ENCODE assay signal across 31 cellular contexts in the genomic region with DNA sequence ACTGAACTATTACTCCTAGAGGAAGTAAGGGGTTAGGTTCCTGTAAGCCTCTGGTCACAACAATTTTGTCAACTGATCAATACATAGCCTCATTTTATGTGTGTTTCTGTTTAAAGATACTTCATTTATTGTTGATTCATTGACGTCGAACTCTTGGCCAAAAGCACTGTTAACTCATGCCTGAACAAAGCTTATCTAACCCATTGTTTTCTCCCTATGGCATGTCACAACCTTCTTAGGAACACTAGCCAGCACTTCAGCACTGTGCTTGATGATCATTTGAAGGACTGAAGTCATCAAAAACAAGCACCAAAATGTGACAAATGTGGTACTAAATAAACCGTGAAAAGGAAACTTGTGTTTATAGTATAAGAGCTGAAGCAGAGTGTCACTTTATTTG.
"Had no signal": no experiment of that assay in that cellular context is flagged by ENCODE, and none has a peak within 500 bp of the region (broad histone marks: within the 10 kb centered on the region; RNA-seq: fewer than 3 reads in every experiment).

No MANE protein-coding gene starts in this region.

- H3K4me3 Mint-ChIP-seq: activated CD4-positive, alpha-beta memory T cell treated with anti-CD3 and anti-CD28 coated beads for 36 hours; activated CD4-positive, alpha-beta T cell treated with anti-CD3 and anti-CD28 coated beads for 36 hours; activated CD4-positive, alpha-beta T cell treated with anti-CD3 and anti-CD28 coated beads, Interleukin-2, amount 10 ng/mL, durations not matched to agents 24 days and 14 days; activated CD8-positive, alpha-beta memory T cell treated with anti-CD3 and anti-CD28 coated beads, Interleukin-2, amount 10 ng/mL, durations not matched to agents 7 days and 5 days; activated CD8-positive, alpha-beta T cell treated with anti-CD3 and anti-CD28 coated beads, Interleukin-2, amount 10 ng/mL, durations not matched to agents 7 days and 5 days; activated naive CD4-positive, alpha-beta T cell treated with anti-CD3 and anti-CD28 coated beads for 36 hours; activated naive CD4-positive, alpha-beta T cell treated with anti-CD3 and anti-CD28 coated beads, Interleukin-2, amount 50 U/mL, for 24 hours; activated naive CD8-positive, alpha-beta T cell treated with anti-CD3 and anti-CD28 coated beads for 36 hours; activated T-helper 1 cell treated with anti-CD3 and anti-CD28 coated beads, Interleukin-12 subunit alpha, Interleukin-12 subunit beta, Interleukin-2, Interleukin-4 antibody, amounts not matched to agents 30 ng/mL and 10 ng/mL and 1 ng/mL, durations not matched to agents 14 hours and 24 hours and 36 hours; brain; effector memory CD8-positive, alpha-beta T cell had no signal

- H3K27me3 ChIP-seq: adrenal gland, breast epithelium had no signal

- H3K36me3 Mint-ChIP-seq: activated CD4-positive, alpha-beta memory T cell treated with anti-CD3 and anti-CD28 coated beads for 36 hours; activated CD8-positive, alpha-beta memory T cell treated with anti-CD3 and anti-CD28 coated beads, Interleukin-2, amount 10 ng/mL, durations not matched to agents 7 days and 5 days; activated naive CD4-positive, alpha-beta T cell treated with anti-CD3 and anti-CD28 coated beads, Interleukin-2, amount 50 U/mL, for 24 hours; activated naive CD8-positive, alpha-beta T cell treated with anti-CD3 and anti-CD28 coated beads for 36 hours had no signal

- H3K36me3 ChIP-seq: adrenal gland, breast epithelium had no signal

- H3K9me3 ChIP-seq: adrenal gland, breast epithelium had no signal

- H3K4me1 Mint-ChIP-seq: activated CD4-positive, alpha-beta T cell treated with anti-CD3 and anti-CD28 coated beads for 36 hours; activated CD4-positive, alpha-beta T cell treated with anti-CD3 and anti-CD28 coated beads, Interleukin-2, amount 10 ng/mL, durations not matched to agents 24 days and 14 days; activated CD8-positive, alpha-beta memory T cell treated with anti-CD3 and anti-CD28 coated beads, Interleukin-2, amount 10 ng/mL, durations not matched to agents 7 days and 5 days; activated naive CD4-positive, alpha-beta T cell treated with anti-CD3 and anti-CD28 coated beads, Interleukin-2, amount 50 U/mL, for 24 hours; activated naive CD8-positive, alpha-beta T cell treated with anti-CD3 and anti-CD28 coated beads for 36 hours; activated naive CD8-positive, alpha-beta T cell treated with anti-CD3 and anti-CD28 coated beads, Interleukin-2, amount 50 U/mL, for 24 hours; brain had no signal

- ATAC-seq: activated CD4-positive, alpha-beta T cell treated with anti-CD3 and anti-CD28 coated beads for 36 hours; activated CD8-positive, alpha-beta memory T cell treated with anti-CD3 and anti-CD28 coated beads, Interleukin-2, amount 10 ng/mL, durations not matched to agents 7 days and 5 days; activated CD8-positive, alpha-beta T cell treated with anti-CD3 and anti-CD28 coated beads, Interleukin-2, amount 10 ng/mL, durations not matched to agents 7 days and 5 days; activated naive CD8-positive, alpha-beta T cell treated with anti-CD3 and anti-CD28 coated beads, Interleukin-2, amount 50 U/mL, for 24 hours; effector memory CD8-positive, alpha-beta T cell; esophagus mucosa had no signal

- H3K27me3 Mint-ChIP-seq: activated CD4-positive, alpha-beta memory T cell treated with anti-CD3 and anti-CD28 coated beads for 36 hours; activated CD4-positive, alpha-beta T cell treated with anti-CD3 and anti-CD28 coated beads for 36 hours; activated CD4-positive, alpha-beta T cell treated with anti-CD3 and anti-CD28 coated beads, Interleukin-2, amount 10 ng/mL, durations not matched to agents 24 days and 14 days; activated CD8-positive, alpha-beta memory T cell treated with anti-CD3 and anti-CD28 coated beads, Interleukin-2, amount 10 ng/mL, durations not matched to agents 7 days and 5 days; activated naive CD4-positive, alpha-beta T cell treated with anti-CD3 and anti-CD28 coated beads, Interleukin-2, amount 50 U/mL, for 24 hours; activated naive CD8-positive, alpha-beta T cell treated with anti-CD3 and anti-CD28 coated beads for 36 hours; activated naive CD8-positive, alpha-beta T cell treated with anti-CD3 and anti-CD28 coated beads, Interleukin-2, amount 50 U/mL, for 24 hours; effector memory CD8-positive, alpha-beta T cell had no signal

- DNase-seq: activated CD4-positive, alpha-beta memory T cell treated with anti-CD3 and anti-CD28 coated beads for 36 hours; activated CD4-positive, alpha-beta T cell treated with anti-CD3 and anti-CD28 coated beads for 36 hours; activated CD4-positive, alpha-beta T cell treated with anti-CD3 and anti-CD28 coated beads, Interleukin-2, amount 10 ng/mL, durations not matched to agents 24 days and 14 days; activated CD4-positive, CD25-positive, alpha-beta regulatory T cell; activated CD4-positive, CD25-positive, alpha-beta regulatory T cell treated with anti-CD3 and anti-CD28 coated beads, Interleukin-2, amount 50 U/mL, for 72 hours; activated CD8-positive, alpha-beta memory T cell treated with anti-CD3 and anti-CD28 coated beads, Interleukin-2, amount 10 ng/mL, durations not matched to agents 7 days and 5 days; activated CD8-positive, alpha-beta memory T cell treated with anti-CD3 and anti-CD28 coated beads, Interleukin-2, amount 50 U/mL, for 4 hours; activated CD8-positive, alpha-beta T cell treated with anti-CD3 and anti-CD28 coated beads, Interleukin-2, amount 10 ng/mL, durations not matched to agents 7 days and 5 days; activated effector memory CD4-positive, alpha-beta T cell treated with anti-CD3 and anti-CD28 coated beads, Interleukin-2, amount 50 U/mL, for 16 hours; activated naive CD4-positive, alpha-beta T cell treated with anti-CD3 and anti-CD28 coated beads for 36 hours; activated naive CD8-positive, alpha-beta T cell treated with anti-CD3 and anti-CD28 coated beads for 36 hours; activated naive CD8-positive, alpha-beta T cell treated with anti-CD3 and anti-CD28 coated beads, Interleukin-2, amount 50 U/mL, for 24 hours; activated T-cell treated with anti-CD3 and anti-CD28 coated beads, Interleukin-2, amount 50 U/mL, for 1 hour; activated T-cell treated with anti-CD3 and anti-CD28 coated beads, Interleukin-2, amount 50 U/mL, for 48 hours; adrenal gland; amygdala; aorta; cortex of kidney; dermis blood vessel endothelial cell; effector CD4-positive, alpha-beta T cell; effector memory CD8-positive, alpha-beta T cell; foreskin melanocyte; head of caudate nucleus; T-helper 2 cell had no signal

- H3K4me3 ChIP-seq: adrenal gland, breast epithelium had no signal

- H3K27ac ChIP-seq: adrenal gland, breast epithelium had no signal

- H3K27ac Mint-ChIP-seq: activated CD4-positive, alpha-beta memory T cell treated with anti-CD3 and anti-CD28 coated beads for 36 hours; activated CD4-positive, alpha-beta T cell treated with anti-CD3 and anti-CD28 coated beads for 36 hours; activated CD4-positive, alpha-beta T cell treated with anti-CD3 and anti-CD28 coated beads, Interleukin-2, amount 10 ng/mL, durations not matched to agents 24 days and 14 days; activated CD8-positive, alpha-beta memory T cell treated with anti-CD3 and anti-CD28 coated beads, Interleukin-2, amount 10 ng/mL, durations not matched to agents 7 days and 5 days; activated CD8-positive, alpha-beta T cell treated with anti-CD3 and anti-CD28 coated beads, Interleukin-2, amount 10 ng/mL, durations not matched to agents 7 days and 5 days; activated naive CD4-positive, alpha-beta T cell treated with anti-CD3 and anti-CD28 coated beads for 36 hours; activated naive CD4-positive, alpha-beta T cell treated with anti-CD3 and anti-CD28 coated beads, Interleukin-2, amount 50 U/mL, for 24 hours; activated naive CD8-positive, alpha-beta T cell treated with anti-CD3 and anti-CD28 coated beads for 36 hours; activated naive CD8-positive, alpha-beta T cell treated with anti-CD3 and anti-CD28 coated beads, Interleukin-2, amount 50 U/mL, for 24 hours; activated T-helper 1 cell treated with anti-CD3 and anti-CD28 coated beads, Interleukin-12 subunit alpha, Interleukin-12 subunit beta, Interleukin-2, Interleukin-4 antibody, amounts not matched to agents 30 ng/mL and 10 ng/mL and 1 ng/mL, durations not matched to agents 14 hours and 24 hours and 36 hours; activated T-helper 2 cell treated with anti-CD3 and anti-CD28 coated beads, Interferon-gamma antibody, Interleukin-2, Interleukin-4, amounts not matched to agents 10 μg/mL and 5 μg/mL and 100 μg/mL, durations not matched to agents 14 hours and 24 hours and 36 hours; brain; effector memory CD8-positive, alpha-beta T cell had no signal

- H3K4me1 ChIP-seq: adrenal gland, breast epithelium had no signal

- FAIRE-seq: colon had no signal
